In the genomic region with DNA sequence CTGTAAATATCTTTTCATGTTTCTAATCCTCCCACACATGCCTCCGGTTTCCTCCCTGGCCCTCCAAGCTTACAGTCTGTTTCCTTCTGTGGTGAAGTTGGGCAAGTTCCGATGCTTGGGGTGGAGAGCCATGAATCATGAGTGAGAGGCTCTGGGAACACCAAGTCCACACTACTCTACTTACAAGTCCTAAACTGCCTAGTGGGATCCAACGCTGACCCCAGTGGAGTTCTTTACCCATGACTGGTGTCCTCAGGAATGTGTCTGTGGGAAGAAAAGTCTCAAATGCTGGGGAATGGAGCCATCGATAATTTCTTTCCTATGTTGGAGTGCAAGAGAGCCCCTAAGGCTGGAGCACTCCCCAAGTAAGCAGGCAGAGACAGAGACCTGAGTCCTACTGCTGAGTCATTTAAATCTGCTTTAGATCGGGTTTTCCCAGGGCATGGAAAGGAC, we compare ENCODE assay signal across 8 cellular contexts.
DNase-seq lines count a peak whose midpoint lies in the region; ATAC-seq and TF ChIP-seq lines count a peak whose summit lies in the region.

No MANE protein-coding gene starts in this region.

- peaks cover 0 to 65% (median 12%) of the 10 kb centered on the region in 12 donors for H3K4me1 ChIP-seq in heart left ventricle

- no peak for TF ChIP-seq CTCF in heart left ventricle (IDR thresholded peaks at IDR 0.05)

- no peaks in the 10 kb centered on the region for H3K36me3 ChIP-seq in heart left ventricle

- no peaks in the 10 kb centered on the region for H3K27me3 Mint-ChIP-seq in activated T-cell treated with anti-CD3 and anti-CD28 coated beads, Interleukin-2, amount 50 U/mL, for 24 hours
- no peaks in the 10 kb centered on the region for H3K27me3 Mint-ChIP-seq in activated CD8-positive, alpha-beta memory T cell treated with anti-CD3 and anti-CD28 coated beads, Interleukin-2, amount 10 ng/mL, durations not matched to agents 7 days and 5 days

- no peak overlapping the region for H3K4me3 ChIP-seq in heart left ventricle

- no peaks in the 10 kb centered on the region for H3K9me3 Mint-ChIP-seq in activated T-cell treated with anti-CD3 and anti-CD28 coated beads, Interleukin-2, amount 50 U/mL, for 24 hours
- H3K9me3 Mint-ChIP-seq in activated CD8-positive, alpha-beta memory T cell treated with anti-CD3 and anti-CD28 coated beads, Interleukin-2, amount 10 ng/mL, durations not matched to agents 7 days and 5 days (ENCODE audit: low read depth) = peaks cover 2% of the 10 kb centered on the region

- H3K27ac Mint-ChIP-seq in activated T-cell treated with anti-CD3 and anti-CD28 coated beads, Interleukin-2, amount 50 U/mL, for 24 hours = peak overlapping the region; percentile 68
- H3K27ac Mint-ChIP-seq in activated CD8-positive, alpha-beta memory T cell treated with anti-CD3 and anti-CD28 coated beads, Interleukin-2, amount 10 ng/mL, durations not matched to agents 7 days and 5 days = no peak overlapping the region

- H3K9me3 ChIP-seq in heart left ventricle = no peaks in the 10 kb centered on the region

- WGBS in heart left ventricle, 4 donors = 62 to 80% (median 65%) methylated on average over 5 of the region's 5 CpGs

- peak; percentile 100 for DNase-seq in HS-5 (ENCODE audit: low read depth)
- no peak for DNase-seq in activated T-cell treated with anti-CD3 and anti-CD28 coated beads, Interleukin-2, amount 50 U/mL, for 24 hours
- DNase-seq in heart left ventricle = peak; percentile 42 to 82 (median 58)
- DNase-seq in stimulated activated CD4-positive, alpha-beta T cell treated with anti-CD3 and anti-CD28 coated beads, Interleukin-4, amount 100 ng/mL, for 1 hour = peak; percentile 15
- DNase-seq in COLO668 (lab: John Stamatoyannopoulos, UW; ENCODE audit: unreplicated experiment) = no peak
- DNase-seq in pons (ENCODE audit: low spot score) = no peak
- no peak for DNase-seq in activated CD8-positive, alpha-beta memory T cell treated with anti-CD3 and anti-CD28 coated beads, Interleukin-2, amount 10 ng/mL, durations not matched to agents 7 days and 5 days
- DNase-seq in DMS79 (lab: John Stamatoyannopoulos, UW) = no peak

- peak in 1 of 2 donors; percentile 24 for TF ChIP-seq POLR2A in heart left ventricle (IDR thresholded peaks at IDR 0.05)

- peak overlapping the region; percentile 8 for H3K4me3 Mint-ChIP-seq in activated T-cell treated with anti-CD3 and anti-CD28 coated beads, Interleukin-2, amount 50 U/mL, for 24 hours
- H3K4me3 Mint-ChIP-seq in activated CD8-positive, alpha-beta memory T cell treated with anti-CD3 and anti-CD28 coated beads, Interleukin-2, amount 10 ng/mL, durations not matched to agents 7 days and 5 days = no peak overlapping the region

- peak; percentile 81 to 96 (median 86) for ATAC-seq in heart left ventricle
- no peak for ATAC-seq in activated CD8-positive, alpha-beta memory T cell treated with anti-CD3 and anti-CD28 coated beads, Interleukin-2, amount 10 ng/mL, durations not matched to agents 7 days and 5 days

- intact Hi-C loops in heart left ventricle (cut with DNase I) = no loop called here

- H3K27ac ChIP-seq in heart left ventricle = peak overlapping the region in 8 of 12 donors; percentile 28 to 81 (median 42)

- CTCF ChIA-PET in activated CD8-positive, alpha-beta memory T cell treated with anti-CD3 and anti-CD28 coated beads, Interleukin-2, amount 10 ng/mL, durations not matched to agents 7 days and 5 days (lab: Charles Lee) = interaction anchor here (0.7 to 1.1 kb wide), 2 partner anchors 10 to 13 kb away, joined by 4 to 5 read pairs; no protein-coding TSS in a partner anchor

- H3K36me3 Mint-ChIP-seq in activated T-cell treated with anti-CD3 and anti-CD28 coated beads, Interleukin-2, amount 50 U/mL, for 24 hours (ENCODE audit: low read depth) = no peaks in the 10 kb centered on the region
- H3K36me3 Mint-ChIP-seq in activated CD8-positive, alpha-beta memory T cell treated with anti-CD3 and anti-CD28 coated beads, Interleukin-2, amount 10 ng/mL, durations not matched to agents 7 days and 5 days = no peaks in the 10 kb centered on the region

- peaks cover 27% of the 10 kb centered on the region for H3K4me1 Mint-ChIP-seq in activated T-cell treated with anti-CD3 and anti-CD28 coated beads, Interleukin-2, amount 50 U/mL, for 24 hours (ENCODE audit: low read depth)
- H3K4me1 Mint-ChIP-seq in activated CD8-positive, alpha-beta memory T cell treated with anti-CD3 and anti-CD28 coated beads, Interleukin-2, amount 10 ng/mL, durations not matched to agents 7 days and 5 days = peaks cover 19% of the 10 kb centered on the region

- H3K27me3 ChIP-seq in heart left ventricle = no peaks in the 10 kb centered on the region

Comparison
In these comparisons a context has a peak if more than half of its experiments do, and no peak if none do; other contexts are left out.
1. DNase-seq: peak in HS-5 (single experiment), heart left ventricle (5 of 5) and stimulated activated CD4-positive, alpha-beta T cell treated with anti-CD3 and anti-CD28 coated beads, Interleukin-4, amount 100 ng/mL, for 1 hour (single experiment); none in activated T-cell treated with anti-CD3 and anti-CD28 coated beads, Interleukin-2, amount 50 U/mL, for 24 hours (single experiment), COLO668 (single experiment), pons (single experiment), activated CD8-positive, alpha-beta memory T cell treated with anti-CD3 and anti-CD28 coated beads, Interleukin-2, amount 10 ng/mL, durations not matched to agents 7 days and 5 days (single experiment) and DMS79 (single experiment).